Comparison of ENCODE assay signal across 27 cellular contexts in the genomic region with DNA sequence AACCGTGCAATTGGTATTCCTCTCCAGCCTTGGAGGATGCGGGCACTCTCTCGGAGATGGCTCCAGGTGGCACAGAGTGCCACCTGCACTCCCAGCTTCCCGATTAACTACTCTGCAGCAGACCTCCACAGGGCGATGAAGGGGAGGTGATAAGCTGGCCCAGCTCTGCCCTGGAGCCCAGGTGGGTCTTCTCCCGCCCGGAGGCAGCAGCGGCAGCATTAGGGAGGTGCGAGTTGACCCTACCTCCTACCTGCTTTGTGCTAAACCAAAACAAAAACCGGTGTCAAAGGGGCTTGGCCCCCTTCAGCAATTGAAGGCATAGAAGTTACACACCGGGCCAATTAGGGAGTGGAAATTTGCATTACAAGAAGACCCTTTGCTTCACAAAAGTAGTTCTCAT.
DNase-seq lines count a peak whose midpoint lies in the region; ATAC-seq and TF ChIP-seq lines count a peak whose summit lies in the region.
"Had no signal": no experiment of that assay in that cellular context is flagged by ENCODE, and none has a peak within 500 bp of the region (broad histone marks: within the 10 kb centered on the region; RNA-seq: fewer than 3 reads in every experiment).

No MANE protein-coding gene starts in this region.

- no peak for TF ChIP-seq POLR2A in spleen (IDR thresholded peaks at IDR 0.05)

- intact Hi-C loops in spleen (cut with DNase I; ENCODE audit: low total_unique reads), result no loop called here

- ATAC-seq in activated CD8-positive, alpha-beta memory T cell treated with anti-CD3 and anti-CD28 coated beads, Interleukin-2, amount 10 ng/mL, durations not matched to agents 7 days and 5 days, result no peak
- ATAC-seq in WTC11 (peak; percentile 89), HG02885 (IDR thresholded peaks at IDR 0.05; ENCODE audit: poor library complexity, unreplicated experiment) (no peak)
- ATAC-seq in activated CD4-positive, CD25-positive, alpha-beta regulatory T cell treated with anti-CD3 and anti-CD28 coated beads, Interleukin-2, amount 50 U/mL, for 24 hours, result no peak
- ATAC-seq: CD8-positive, alpha-beta T cell; SK-N-SH treated with all-trans-retinoic acid at 6 μM for 48 hours had no signal

- 55 to 91% (median 65%) methylated on average over 2 to 11 of the region's 11 CpGs for WGBS in spleen, 5 donors

- H3K36me3 Mint-ChIP-seq in activated CD8-positive, alpha-beta memory T cell treated with anti-CD3 and anti-CD28 coated beads, Interleukin-2, amount 10 ng/mL, durations not matched to agents 7 days and 5 days, result no peaks in the 10 kb centered on the region
- H3K36me3 Mint-ChIP-seq in WTC11, result no peaks in the 10 kb centered on the region
- H3K36me3 Mint-ChIP-seq in activated CD4-positive, alpha-beta T cell treated with anti-CD3 and anti-CD28 coated beads, Interleukin-2, amount 10 ng/mL, durations not matched to agents 7 days and 5 days (ENCODE audit: low read depth), result no peaks in the 10 kb centered on the region
- H3K36me3 Mint-ChIP-seq: CD8-positive, alpha-beta T cell had no signal

- peaks cover 5% of the 10 kb centered on the region for H3K4me1 Mint-ChIP-seq in activated CD8-positive, alpha-beta memory T cell treated with anti-CD3 and anti-CD28 coated beads, Interleukin-2, amount 10 ng/mL, durations not matched to agents 7 days and 5 days
- peaks cover 36% of the 10 kb centered on the region for H3K4me1 Mint-ChIP-seq in WTC11
- H3K4me1 Mint-ChIP-seq in activated CD4-positive, alpha-beta T cell treated with anti-CD3 and anti-CD28 coated beads, Interleukin-2, amount 10 ng/mL, durations not matched to agents 7 days and 5 days, result peaks cover 4% of the 10 kb centered on the region

- H3K27ac Mint-ChIP-seq in activated CD8-positive, alpha-beta memory T cell treated with anti-CD3 and anti-CD28 coated beads, Interleukin-2, amount 10 ng/mL, durations not matched to agents 7 days and 5 days, result no peak overlapping the region
- no peak overlapping the region for H3K27ac Mint-ChIP-seq in WTC11
- H3K27ac Mint-ChIP-seq in activated CD4-positive, alpha-beta T cell treated with anti-CD3 and anti-CD28 coated beads, Interleukin-2, amount 10 ng/mL, durations not matched to agents 7 days and 5 days, result no peak overlapping the region
- H3K27ac Mint-ChIP-seq: CD8-positive, alpha-beta T cell had no signal

- TF ChIP-seq CTCF in WTC11 (IDR thresholded peaks at IDR 0.05) (no peak), spleen (IDR thresholded peaks at IDR 0.05 in 8 of 11, conservative IDR thresholded peaks at IDR 0.05 in 3 of 11) (no peak)

- no peak overlapping the region for H3K9ac ChIP-seq in iPS-18a (ENCODE audit: low read length)
- H3K9ac ChIP-seq: GM23248, KMS-11 had no signal

- no peaks in the 10 kb centered on the region for H3K36me3 ChIP-seq in iPS-18a (ENCODE audit: control insufficient read depth, low read depth, low read length)
- H3K36me3 ChIP-seq in spleen, result no peaks in the 10 kb centered on the region

- H3K9me3 ChIP-seq in iPS-18a (ENCODE audit: control insufficient read depth, low read depth, low read length) (peaks cover 18% of the 10 kb centered on the region), spleen (no peaks in the 10 kb centered on the region)

- CTCF ChIA-PET in activated CD8-positive, alpha-beta memory T cell treated with anti-CD3 and anti-CD28 coated beads, Interleukin-2, amount 10 ng/mL, durations not matched to agents 7 days and 5 days (lab: Charles Lee), result no interaction called here
- CTCF ChIA-PET in WTC11 (lab: Charles Lee), result interaction anchor here (1.1 kb wide), 1 partner anchor 12 kb away, joined by 3 read pairs; no protein-coding TSS in a partner anchor
- CTCF ChIA-PET in activated CD4-positive, alpha-beta T cell treated with anti-CD3 and anti-CD28 coated beads, Interleukin-2, amount 10 ng/mL, durations not matched to agents 7 days and 5 days (lab: Charles Lee), result no interaction called here

- H3K9me3 Mint-ChIP-seq in activated CD8-positive, alpha-beta memory T cell treated with anti-CD3 and anti-CD28 coated beads, Interleukin-2, amount 10 ng/mL, durations not matched to agents 7 days and 5 days (ENCODE audit: low read depth), result no peaks in the 10 kb centered on the region
- H3K9me3 Mint-ChIP-seq in WTC11, result no peaks in the 10 kb centered on the region
- no peaks in the 10 kb centered on the region for H3K9me3 Mint-ChIP-seq in activated CD4-positive, alpha-beta T cell treated with anti-CD3 and anti-CD28 coated beads, Interleukin-2, amount 10 ng/mL, durations not matched to agents 7 days and 5 days
- H3K9me3 Mint-ChIP-seq: CD8-positive, alpha-beta T cell had no signal

- H3K4me3 Mint-ChIP-seq in activated CD8-positive, alpha-beta memory T cell treated with anti-CD3 and anti-CD28 coated beads, Interleukin-2, amount 10 ng/mL, durations not matched to agents 7 days and 5 days, result no peak overlapping the region
- no peak overlapping the region for H3K4me3 Mint-ChIP-seq in WTC11
- no peak overlapping the region for H3K4me3 Mint-ChIP-seq in activated CD4-positive, alpha-beta T cell treated with anti-CD3 and anti-CD28 coated beads, Interleukin-2, amount 10 ng/mL, durations not matched to agents 7 days and 5 days
- H3K4me3 Mint-ChIP-seq: CD8-positive, alpha-beta T cell had no signal

- peaks cover 5% of the 10 kb centered on the region for H3K4me1 ChIP-seq in iPS-18a (ENCODE audit: control insufficient read depth, low read depth, low read length)
- H3K4me1 ChIP-seq in spleen, result no peaks in the 10 kb centered on the region

- peak overlapping the region; percentile 31 for H3K4me3 ChIP-seq in iPS-18a (ENCODE audit: low read length)
- H3K4me3 ChIP-seq in spleen, result no peak overlapping the region
- H3K4me3 ChIP-seq: GM23248, PC-9 had no signal

- H3K27me3 Mint-ChIP-seq in activated CD8-positive, alpha-beta memory T cell treated with anti-CD3 and anti-CD28 coated beads, Interleukin-2, amount 10 ng/mL, durations not matched to agents 7 days and 5 days, result peaks cover 7% of the 10 kb centered on the region
- H3K27me3 Mint-ChIP-seq in WTC11 (ENCODE audit: low read depth), result peaks cover 82% of the 10 kb centered on the region
- H3K27me3 Mint-ChIP-seq in activated CD4-positive, alpha-beta T cell treated with anti-CD3 and anti-CD28 coated beads, Interleukin-2, amount 10 ng/mL, durations not matched to agents 7 days and 5 days, result peaks cover 5% of the 10 kb centered on the region

- peak; percentile 37 for DNase-seq in activated CD8-positive, alpha-beta memory T cell treated with anti-CD3 and anti-CD28 coated beads for 24 hours
- DNase-seq in activated CD8-positive, alpha-beta memory T cell treated with anti-CD3 and anti-CD28 coated beads, Interleukin-2, amount 10 ng/mL, durations not matched to agents 7 days and 5 days, result no peak
- no peak for DNase-seq in WTC11 (ENCODE audit: low spot score)
- DNase-seq in spleen, result peak; percentile 29
- DNase-seq in activated CD4-positive, alpha-beta T cell treated with anti-CD3 and anti-CD28 coated beads, Interleukin-2, amount 10 ng/mL, durations not matched to agents 7 days and 5 days, result no peak
- DNase-seq: ACHN, C1 segment of cervical spinal cord, Calu3, DMS153, GDM1, GM23248, IMR-90, NCI-H1105, NCI-H146, NCI-H2029, NCI-H226, NCI-H510A treated with DMSO at 0.1 percent for 48 hours, NCI-H748 treated with DMSO at 0.1 percent for 48 hours, PC-9, RPMI8226 had no signal

- H3K27ac ChIP-seq in iPS-18a (ENCODE audit: low read length) (no peak overlapping the region), spleen (no peak overlapping the region)
- H3K27ac ChIP-seq: 22Rv1, GM23248, KMS-11, PC-9 had no signal

- peaks cover 40% of the 10 kb centered on the region for H3K27me3 ChIP-seq in iPS-18a (ENCODE audit: control insufficient read depth, insufficient read depth, low read length)
- peaks cover 0 to 8% (median 0%) of the 10 kb centered on the region in 7 donors for H3K27me3 ChIP-seq in spleen (replicated peaks in 1 of 7)

- POLR2A ChIA-PET in WTC11 (lab: Charles Lee), result no interaction called here
- POLR2A ChIA-PET in activated CD4-positive, alpha-beta T cell treated with anti-CD3 and anti-CD28 coated beads, Interleukin-2, amount 10 ng/mL, durations not matched to agents 7 days and 5 days (lab: Charles Lee), result no interaction called here

TF ChIP-seq in WTC11, 78 proteins besides CTCF, POLR2A, EP300 and RAD21 (continues in another document):
- TF ChIP-seq, protein P1, sequence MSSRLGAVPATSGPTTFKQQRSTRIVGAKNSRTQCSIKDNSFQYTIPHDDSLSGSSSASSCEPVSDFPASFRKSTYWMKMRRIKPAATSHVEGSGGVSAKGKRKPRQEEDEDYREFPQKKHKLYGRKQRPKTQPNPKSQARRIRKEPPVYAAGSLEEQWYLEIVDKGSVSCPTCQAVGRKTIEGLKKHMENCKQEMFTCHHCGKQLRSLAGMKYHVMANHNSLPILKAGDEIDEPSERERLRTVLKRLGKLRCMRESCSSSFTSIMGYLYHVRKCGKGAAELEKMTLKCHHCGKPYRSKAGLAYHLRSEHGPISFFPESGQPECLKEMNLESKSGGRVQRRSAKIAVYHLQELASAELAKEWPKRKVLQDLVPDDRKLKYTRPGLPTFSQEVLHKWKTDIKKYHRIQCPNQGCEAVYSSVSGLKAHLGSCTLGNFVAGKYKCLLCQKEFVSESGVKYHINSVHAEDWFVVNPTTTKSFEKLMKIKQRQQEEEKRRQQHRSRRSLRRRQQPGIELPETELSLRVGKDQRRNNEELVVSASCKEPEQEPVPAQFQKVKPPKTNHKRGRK (CRISPR knock-in tag; IDR thresholded peaks at IDR 0.05; ENCODE audit: borderline replicate concordance), result no peak
- TF ChIP-seq, protein P2, sequence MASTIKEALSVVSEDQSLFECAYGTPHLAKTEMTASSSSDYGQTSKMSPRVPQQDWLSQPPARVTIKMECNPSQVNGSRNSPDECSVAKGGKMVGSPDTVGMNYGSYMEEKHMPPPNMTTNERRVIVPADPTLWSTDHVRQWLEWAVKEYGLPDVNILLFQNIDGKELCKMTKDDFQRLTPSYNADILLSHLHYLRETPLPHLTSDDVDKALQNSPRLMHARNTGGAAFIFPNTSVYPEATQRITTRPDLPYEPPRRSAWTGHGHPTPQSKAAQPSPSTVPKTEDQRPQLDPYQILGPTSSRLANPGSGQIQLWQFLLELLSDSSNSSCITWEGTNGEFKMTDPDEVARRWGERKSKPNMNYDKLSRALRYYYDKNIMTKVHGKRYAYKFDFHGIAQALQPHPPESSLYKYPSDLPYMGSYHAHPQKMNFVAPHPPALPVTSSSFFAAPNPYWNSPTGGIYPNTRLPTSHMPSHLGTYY (CRISPR knock-in tag; IDR thresholded peaks at IDR 0.05), result no peak
- TF ChIP-seq PRRX2 (CRISPR knock-in tag; IDR thresholded peaks at IDR 0.05), result no peak
- TF ChIP-seq ZNF396 (CRISPR knock-in tag; IDR thresholded peaks at IDR 0.05; ENCODE audit: borderline replicate concordance), result no peak
- no peak for TF ChIP-seq SOX15 (CRISPR knock-in tag; IDR thresholded peaks at IDR 0.05)

Comparison
In these comparisons a context has a peak if more than half of its experiments do, and no peak if none do; other contexts are left out.
1. DNase-seq: peak in activated CD8-positive, alpha-beta memory T cell treated with anti-CD3 and anti-CD28 coated beads for 24 hours (single experiment) and spleen (single experiment); none in activated CD8-positive, alpha-beta memory T cell treated with anti-CD3 and anti-CD28 coated beads, Interleukin-2, amount 10 ng/mL, durations not matched to agents 7 days and 5 days (single experiment), WTC11 (single experiment) and activated CD4-positive, alpha-beta T cell treated with anti-CD3 and anti-CD28 coated beads, Interleukin-2, amount 10 ng/mL, durations not matched to agents 7 days and 5 days (single experiment).